2 cellular contexts compared by ENCODE assay signal in the genomic region with DNA sequence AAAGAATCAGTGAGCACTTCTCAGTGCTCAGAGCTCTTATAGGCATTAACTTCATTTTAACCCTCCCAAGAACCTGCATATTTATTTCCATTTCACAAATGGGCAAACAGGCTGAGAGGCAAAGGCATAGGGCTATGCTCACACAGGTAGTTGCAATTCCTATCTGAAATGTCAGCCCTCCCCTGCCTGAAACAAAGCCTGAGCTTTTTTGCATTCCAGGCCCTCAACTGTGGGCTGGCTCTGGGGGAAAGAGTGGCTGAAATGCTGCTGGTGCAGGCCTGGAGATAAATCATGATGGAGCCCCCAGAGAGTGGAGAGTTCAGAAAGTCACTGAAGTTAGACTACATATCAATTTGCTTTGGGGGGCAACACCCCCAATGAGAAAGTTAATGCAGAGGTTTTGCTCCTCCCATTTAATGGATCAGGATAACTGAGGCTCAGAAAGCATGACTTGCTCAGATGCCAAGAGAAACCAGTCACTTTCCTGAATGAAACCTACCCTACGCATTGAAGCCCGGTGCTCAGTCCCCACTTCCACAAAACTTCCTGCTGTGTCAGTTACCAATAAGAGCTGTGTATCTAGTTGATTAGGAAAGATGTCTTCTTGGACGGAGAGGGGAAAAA.
TF ChIP-seq lines count a peak whose summit lies in the region.

No MANE protein-coding gene starts in this region.

TF ChIP-seq in HepG2, 621 proteins besides CTCF, POLR2A, EP300 and RAD21:
- TF ChIP-seq, protein P1, sequence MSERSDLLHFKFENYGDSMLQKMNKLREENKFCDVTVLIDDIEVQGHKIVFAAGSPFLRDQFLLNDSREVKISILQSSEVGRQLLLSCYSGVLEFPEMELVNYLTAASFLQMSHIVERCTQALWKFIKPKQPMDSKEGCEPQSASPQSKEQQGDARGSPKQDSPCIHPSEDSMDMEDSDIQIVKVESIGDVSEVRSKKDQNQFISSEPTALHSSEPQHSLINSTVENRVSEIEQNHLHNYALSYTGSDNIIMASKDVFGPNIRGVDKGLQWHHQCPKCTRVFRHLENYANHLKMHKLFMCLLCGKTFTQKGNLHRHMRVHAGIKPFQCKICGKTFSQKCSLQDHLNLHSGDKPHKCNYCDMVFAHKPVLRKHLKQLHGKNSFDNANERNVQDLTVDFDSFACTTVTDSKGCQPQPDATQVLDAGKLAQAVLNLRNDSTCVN (CRISPR knock-in tag; IDR thresholded peaks at IDR 0.05; ENCODE audit: borderline replicate concordance) = no peak
- peak; percentile 27; the same call in 1 of the 2 replicates for TF ChIP-seq ZNF629 (CRISPR knock-in tag; conservative IDR thresholded peaks at IDR 0.05)
TF ChIP-seq in HepG2: peak in this region for 1.

TF ChIP-seq in K562, 482 proteins besides CTCF, POLR2A, EP300 and RAD21:
- TF ChIP-seq SLC30A9 (CRISPR knock-in tag; IDR thresholded peaks at IDR 0.05) (no peak), WHSC1 (IDR thresholded peaks at IDR 0.05; ENCODE audit: low read length) (no peak), RBM25 (IDR thresholded peaks at IDR 0.05; ENCODE audit: low read depth, low read length, severe bottlenecking) (peak; percentile 81), ZNF408 (CRISPR knock-in tag; IDR thresholded peaks at IDR 0.05; ENCODE audit: low read depth) (no peak), ZNF707 (CRISPR knock-in tag; conservative IDR thresholded peaks at IDR 0.05) (no peak), CBX8 (IDR thresholded peaks at IDR 0.05; ENCODE audit: borderline replicate concordance, extremely low read depth, low read depth, low read length, poor library complexity, severe bottlenecking) (no peak)
